1 cellular context compared by ENCODE assay signal in the genomic region with DNA sequence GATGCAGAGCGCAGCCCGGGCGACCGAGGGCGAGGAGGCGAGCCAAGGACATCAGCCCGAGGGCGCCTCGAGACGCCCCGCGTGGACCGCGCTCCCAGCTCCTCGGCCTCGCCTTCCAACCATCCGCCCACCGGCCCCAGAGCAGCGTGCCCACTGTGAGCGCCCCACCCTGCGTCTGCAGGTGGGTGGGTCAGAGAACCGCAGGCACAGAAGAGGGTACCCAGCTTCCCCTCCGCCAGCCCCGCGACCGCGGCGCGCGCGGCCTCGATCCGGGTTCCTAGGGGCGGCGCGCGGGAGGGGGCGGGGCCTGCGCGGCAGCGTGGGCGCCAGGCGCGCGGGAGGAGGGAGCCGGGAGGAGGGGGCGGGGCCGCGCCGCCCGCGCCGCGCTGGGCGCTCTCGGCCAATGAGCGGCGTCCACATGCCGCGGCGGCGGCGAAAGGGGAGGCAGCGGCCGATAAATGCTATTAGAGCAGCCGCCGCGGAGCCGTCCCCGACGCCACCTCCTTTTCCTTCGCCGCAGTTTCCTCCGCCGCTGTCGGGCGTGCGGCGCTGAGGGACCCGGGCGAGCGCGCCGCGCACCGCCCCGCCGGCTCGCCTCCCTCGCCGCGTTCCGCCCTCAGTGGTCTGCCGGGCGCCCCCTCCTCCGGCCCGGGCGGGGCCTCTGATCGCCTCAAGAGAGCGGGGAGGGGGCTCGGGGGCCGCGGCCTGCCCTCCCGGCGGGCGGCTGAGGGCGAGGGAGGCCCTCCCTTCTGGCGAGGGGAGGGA.
A peak's percentile ranks its signal among the peaks of the same experiment; 100 is the strongest.
TF ChIP-seq lines count a peak whose summit lies in the region.

Gene ATP2A2 (plus strand): TSS at position 464 of the 765 bp plus-strand sequence. CDS start 543 bp downstream, outside the sequence.

TF ChIP-seq in K562, 482 proteins besides CTCF, POLR2A, EP300 and RAD21 (continued from another document and continues in another):
- TF ChIP-seq, protein P1, sequence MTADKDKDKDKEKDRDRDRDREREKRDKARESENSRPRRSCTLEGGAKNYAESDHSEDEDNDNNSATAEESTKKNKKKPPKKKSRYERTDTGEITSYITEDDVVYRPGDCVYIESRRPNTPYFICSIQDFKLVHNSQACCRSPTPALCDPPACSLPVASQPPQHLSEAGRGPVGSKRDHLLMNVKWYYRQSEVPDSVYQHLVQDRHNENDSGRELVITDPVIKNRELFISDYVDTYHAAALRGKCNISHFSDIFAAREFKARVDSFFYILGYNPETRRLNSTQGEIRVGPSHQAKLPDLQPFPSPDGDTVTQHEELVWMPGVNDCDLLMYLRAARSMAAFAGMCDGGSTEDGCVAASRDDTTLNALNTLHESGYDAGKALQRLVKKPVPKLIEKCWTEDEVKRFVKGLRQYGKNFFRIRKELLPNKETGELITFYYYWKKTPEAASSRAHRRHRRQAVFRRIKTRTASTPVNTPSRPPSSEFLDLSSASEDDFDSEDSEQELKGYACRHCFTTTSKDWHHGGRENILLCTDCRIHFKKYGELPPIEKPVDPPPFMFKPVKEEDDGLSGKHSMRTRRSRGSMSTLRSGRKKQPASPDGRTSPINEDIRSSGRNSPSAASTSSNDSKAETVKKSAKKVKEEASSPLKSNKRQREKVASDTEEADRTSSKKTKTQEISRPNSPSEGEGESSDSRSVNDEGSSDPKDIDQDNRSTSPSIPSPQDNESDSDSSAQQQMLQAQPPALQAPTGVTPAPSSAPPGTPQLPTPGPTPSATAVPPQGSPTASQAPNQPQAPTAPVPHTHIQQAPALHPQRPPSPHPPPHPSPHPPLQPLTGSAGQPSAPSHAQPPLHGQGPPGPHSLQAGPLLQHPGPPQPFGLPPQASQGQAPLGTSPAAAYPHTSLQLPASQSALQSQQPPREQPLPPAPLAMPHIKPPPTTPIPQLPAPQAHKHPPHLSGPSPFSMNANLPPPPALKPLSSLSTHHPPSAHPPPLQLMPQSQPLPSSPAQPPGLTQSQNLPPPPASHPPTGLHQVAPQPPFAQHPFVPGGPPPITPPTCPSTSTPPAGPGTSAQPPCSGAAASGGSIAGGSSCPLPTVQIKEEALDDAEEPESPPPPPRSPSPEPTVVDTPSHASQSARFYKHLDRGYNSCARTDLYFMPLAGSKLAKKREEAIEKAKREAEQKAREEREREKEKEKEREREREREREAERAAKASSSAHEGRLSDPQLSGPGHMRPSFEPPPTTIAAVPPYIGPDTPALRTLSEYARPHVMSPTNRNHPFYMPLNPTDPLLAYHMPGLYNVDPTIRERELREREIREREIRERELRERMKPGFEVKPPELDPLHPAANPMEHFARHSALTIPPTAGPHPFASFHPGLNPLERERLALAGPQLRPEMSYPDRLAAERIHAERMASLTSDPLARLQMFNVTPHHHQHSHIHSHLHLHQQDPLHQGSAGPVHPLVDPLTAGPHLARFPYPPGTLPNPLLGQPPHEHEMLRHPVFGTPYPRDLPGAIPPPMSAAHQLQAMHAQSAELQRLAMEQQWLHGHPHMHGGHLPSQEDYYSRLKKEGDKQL (CRISPR knock-in tag; IDR thresholded peaks at IDR 0.05; ENCODE audit: borderline replicate concordance): no peak
- peak; percentile 94 for TF ChIP-seq TBP (optimal IDR thresholded peaks at IDR 0.05; ENCODE audit: low read depth, low read length)
- no peak for TF ChIP-seq CREB5 (CRISPR knock-in tag; IDR thresholded peaks at IDR 0.05)
- TF ChIP-seq NCOA4 (IDR thresholded peaks at IDR 0.05; ENCODE audit: partially characterized antibody): no peak
- TF ChIP-seq MYBL2 (IDR thresholded peaks at IDR 0.05; ENCODE audit: low read depth): no peak
- no peak for TF ChIP-seq MYBL2 (CRISPR knock-in tag; IDR thresholded peaks at IDR 0.05; ENCODE audit: borderline replicate concordance)
- TF ChIP-seq, protein P2, sequence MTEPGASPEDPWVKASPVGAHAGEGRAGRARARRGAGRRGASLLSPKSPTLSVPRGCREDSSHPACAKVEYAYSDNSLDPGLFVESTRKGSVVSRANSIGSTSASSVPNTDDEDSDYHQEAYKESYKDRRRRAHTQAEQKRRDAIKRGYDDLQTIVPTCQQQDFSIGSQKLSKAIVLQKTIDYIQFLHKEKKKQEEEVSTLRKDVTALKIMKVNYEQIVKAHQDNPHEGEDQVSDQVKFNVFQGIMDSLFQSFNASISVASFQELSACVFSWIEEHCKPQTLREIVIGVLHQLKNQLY (CRISPR knock-in tag; conservative IDR thresholded peaks at IDR 0.05): no peak
- TF ChIP-seq SIX5 (IDR thresholded peaks at IDR 0.05; ENCODE audit: borderline replicate concordance in 1 of 2, insufficient read depth in 1 of 2, low read depth in 1 of 2, low read length in 2 of 2): no peak
- TF ChIP-seq PRPF4 (IDR thresholded peaks at IDR 0.05; ENCODE audit: insufficient read depth, low read depth, low read length, poor library complexity, severe bottlenecking): no peak
- TF ChIP-seq EP400 (IDR thresholded peaks at IDR 0.05): peak; percentile 71; the same call in 1 of the 2 replicates
- no peak for TF ChIP-seq ZNF778 (CRISPR knock-in tag; IDR thresholded peaks at IDR 0.05)
- TF ChIP-seq RBM39 (optimal IDR thresholded peaks at IDR 0.05; ENCODE audit: low read depth, low read length): no peak
- no peak for TF ChIP-seq ZNF280A (IDR thresholded peaks at IDR 0.05; ENCODE audit: low read depth, partially characterized antibody)
- TF ChIP-seq NELFE (IDR thresholded peaks at IDR 0.05; ENCODE audit: insufficient read depth, insufficient read length): no peak
- TF ChIP-seq ESRRA (IDR thresholded peaks at IDR 0.05; ENCODE audit: borderline replicate concordance, low read depth): peak; percentile 65; the same call in 1 of the 2 replicates
- no peak for TF ChIP-seq BDP1 (IDR thresholded peaks at IDR 0.05; ENCODE audit: insufficient read depth, insufficient read length)
- no peak for TF ChIP-seq USF2 (CRISPR knock-in tag; IDR thresholded peaks at IDR 0.05)
- no peak for TF ChIP-seq SRSF7 (optimal IDR thresholded peaks at IDR 0.05; ENCODE audit: low read depth, low read length)
- TF ChIP-seq ZKSCAN1 (IDR thresholded peaks at IDR 0.05; ENCODE audit: low read depth, low read length): peak; percentile 8; the same call in 1 of the 2 replicates
- TF ChIP-seq KDM4B (IDR thresholded peaks at IDR 0.05; ENCODE audit: borderline replicate concordance in 2 of 2, low read depth in 1 of 2): no peak
- no peak for TF ChIP-seq SRSF9 (IDR thresholded peaks at IDR 0.05; ENCODE audit: borderline replicate concordance, low read depth, low read length)
- TF ChIP-seq GTF2F1 (IDR thresholded peaks at IDR 0.05; ENCODE audit: low read depth, low read length): 0 out of 2 replicates have a peak, but pooled peaks have one; percentile 54
- no peak for TF ChIP-seq DMBX1 (CRISPR knock-in tag; IDR thresholded peaks at IDR 0.05; ENCODE audit: borderline replicate concordance)
- no peak for TF ChIP-seq NCOR1 (IDR thresholded peaks at IDR 0.05)
- TF ChIP-seq ZNF766 (CRISPR knock-in tag; conservative IDR thresholded peaks at IDR 0.05): peak; percentile 74
- no peak for TF ChIP-seq TSC22D4 (tag; IDR thresholded peaks at IDR 0.05)
- TF ChIP-seq, protein P3, sequence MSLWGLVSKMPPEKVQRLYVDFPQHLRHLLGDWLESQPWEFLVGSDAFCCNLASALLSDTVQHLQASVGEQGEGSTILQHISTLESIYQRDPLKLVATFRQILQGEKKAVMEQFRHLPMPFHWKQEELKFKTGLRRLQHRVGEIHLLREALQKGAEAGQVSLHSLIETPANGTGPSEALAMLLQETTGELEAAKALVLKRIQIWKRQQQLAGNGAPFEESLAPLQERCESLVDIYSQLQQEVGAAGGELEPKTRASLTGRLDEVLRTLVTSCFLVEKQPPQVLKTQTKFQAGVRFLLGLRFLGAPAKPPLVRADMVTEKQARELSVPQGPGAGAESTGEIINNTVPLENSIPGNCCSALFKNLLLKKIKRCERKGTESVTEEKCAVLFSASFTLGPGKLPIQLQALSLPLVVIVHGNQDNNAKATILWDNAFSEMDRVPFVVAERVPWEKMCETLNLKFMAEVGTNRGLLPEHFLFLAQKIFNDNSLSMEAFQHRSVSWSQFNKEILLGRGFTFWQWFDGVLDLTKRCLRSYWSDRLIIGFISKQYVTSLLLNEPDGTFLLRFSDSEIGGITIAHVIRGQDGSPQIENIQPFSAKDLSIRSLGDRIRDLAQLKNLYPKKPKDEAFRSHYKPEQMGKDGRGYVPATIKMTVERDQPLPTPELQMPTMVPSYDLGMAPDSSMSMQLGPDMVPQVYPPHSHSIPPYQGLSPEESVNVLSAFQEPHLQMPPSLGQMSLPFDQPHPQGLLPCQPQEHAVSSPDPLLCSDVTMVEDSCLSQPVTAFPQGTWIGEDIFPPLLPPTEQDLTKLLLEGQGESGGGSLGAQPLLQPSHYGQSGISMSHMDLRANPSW (CRISPR knock-in tag; IDR thresholded peaks at IDR 0.05): no peak
- TF ChIP-seq CTBP1 (IDR thresholded peaks at IDR 0.05; ENCODE audit: borderline replicate concordance): peak; percentile 87
- no peak for TF ChIP-seq RFX5 (IDR thresholded peaks at IDR 0.05; ENCODE audit: low read depth, low read length)
- peak; percentile 60; the same call in 1 of the 2 replicates for TF ChIP-seq FOSL1 (tag; conservative IDR thresholded peaks at IDR 0.05)
- TF ChIP-seq, protein P4, sequence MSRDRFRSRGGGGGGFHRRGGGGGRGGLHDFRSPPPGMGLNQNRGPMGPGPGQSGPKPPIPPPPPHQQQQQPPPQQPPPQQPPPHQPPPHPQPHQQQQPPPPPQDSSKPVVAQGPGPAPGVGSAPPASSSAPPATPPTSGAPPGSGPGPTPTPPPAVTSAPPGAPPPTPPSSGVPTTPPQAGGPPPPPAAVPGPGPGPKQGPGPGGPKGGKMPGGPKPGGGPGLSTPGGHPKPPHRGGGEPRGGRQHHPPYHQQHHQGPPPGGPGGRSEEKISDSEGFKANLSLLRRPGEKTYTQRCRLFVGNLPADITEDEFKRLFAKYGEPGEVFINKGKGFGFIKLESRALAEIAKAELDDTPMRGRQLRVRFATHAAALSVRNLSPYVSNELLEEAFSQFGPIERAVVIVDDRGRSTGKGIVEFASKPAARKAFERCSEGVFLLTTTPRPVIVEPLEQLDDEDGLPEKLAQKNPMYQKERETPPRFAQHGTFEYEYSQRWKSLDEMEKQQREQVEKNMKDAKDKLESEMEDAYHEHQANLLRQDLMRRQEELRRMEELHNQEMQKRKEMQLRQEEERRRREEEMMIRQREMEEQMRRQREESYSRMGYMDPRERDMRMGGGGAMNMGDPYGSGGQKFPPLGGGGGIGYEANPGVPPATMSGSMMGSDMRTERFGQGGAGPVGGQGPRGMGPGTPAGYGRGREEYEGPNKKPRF (IDR thresholded peaks at IDR 0.05; ENCODE audit: low read depth, low read length): no peak
- no peak for TF ChIP-seq KLF6 (CRISPR knock-in tag; IDR thresholded peaks at IDR 0.05; ENCODE audit: borderline replicate concordance)
- TF ChIP-seq, protein P5, sequence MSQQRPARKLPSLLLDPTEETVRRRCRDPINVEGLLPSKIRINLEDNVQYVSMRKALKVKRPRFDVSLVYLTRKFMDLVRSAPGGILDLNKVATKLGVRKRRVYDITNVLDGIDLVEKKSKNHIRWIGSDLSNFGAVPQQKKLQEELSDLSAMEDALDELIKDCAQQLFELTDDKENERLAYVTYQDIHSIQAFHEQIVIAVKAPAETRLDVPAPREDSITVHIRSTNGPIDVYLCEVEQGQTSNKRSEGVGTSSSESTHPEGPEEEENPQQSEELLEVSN (IDR thresholded peaks at IDR 0.05; ENCODE audit: borderline replicate concordance in 1 of 2, extremely low read depth in 1 of 2, insufficient read depth in 1 of 2, insufficient read length in 1 of 2, low read depth in 1 of 2, low read length in 1 of 2, poor library complexity in 1 of 2, severe bottlenecking in 1 of 2): peak; percentile 89 to 91
- TF ChIP-seq POU5F1 (IDR thresholded peaks at IDR 0.05; ENCODE audit: borderline replicate concordance, low read depth, low read length, partially characterized antibody): no peak
- TF ChIP-seq ZNF3 (CRISPR knock-in tag; IDR thresholded peaks at IDR 0.05): no peak
- no peak; the same call in 1 of the 2 replicates for TF ChIP-seq FOXP1 (CRISPR knock-in tag; IDR thresholded peaks at IDR 0.05)
- no peak for TF ChIP-seq ZBTB1 (CRISPR knock-in tag; IDR thresholded peaks at IDR 0.05; ENCODE audit: borderline replicate concordance, low read depth)
- peak; percentile 81 for TF ChIP-seq GATAD2A (IDR thresholded peaks at IDR 0.05)
- TF ChIP-seq ZC3H4 (CRISPR knock-in tag; IDR thresholded peaks at IDR 0.05; ENCODE audit: borderline replicate concordance): no peak
- peak; percentile 54; the same call in 1 of the 2 replicates for TF ChIP-seq TFAP4 (CRISPR knock-in tag; IDR thresholded peaks at IDR 0.05; ENCODE audit: borderline replicate concordance)
- no peak for TF ChIP-seq CBX5 (IDR thresholded peaks at IDR 0.05; ENCODE audit: borderline replicate concordance, low read depth)
- no peak for TF ChIP-seq ETV5 (CRISPR knock-in tag; IDR thresholded peaks at IDR 0.05; ENCODE audit: low read depth)
- no peak for TF ChIP-seq MCM2 (IDR thresholded peaks at IDR 0.05; ENCODE audit: low read depth)
- no peak for TF ChIP-seq NR2F6 (CRISPR knock-in tag; IDR thresholded peaks at IDR 0.05)
- TF ChIP-seq ZKSCAN3 (CRISPR knock-in tag; IDR thresholded peaks at IDR 0.05): no peak
